ENCODE assay signal across 8 cellular contexts in genomic region chr17:79810138-79811027, GRCh38. TPM values are rescaled to one million over a fixed set of nuclear protein-coding genes. Genes with fewer than 3 reads are reported as not detected.
DNase-seq lines count a peak whose midpoint lies in the region; ATAC-seq and TF ChIP-seq lines count a peak whose summit lies in the region.

No MANE protein-coding gene starts in this region.

- H3K9me3 Mint-ChIP-seq in GM23338 (peaks cover 3% of the 10 kb centered on the region; the same call in 1 of the 3 replicates), type B pancreatic cell (no peaks in the 10 kb centered on the region)

- H4K20me1 ChIP-seq in GM23338 (replicated peaks; ENCODE audit: insufficient read depth) (peaks cover 3% of the 10 kb centered on the region; the same call in 1 of the 2 replicates), Loucy (ENCODE audit: insufficient read depth, low read length, poor library complexity, severe bottlenecking) (no peaks in the 10 kb centered on the region), osteoblast (ENCODE audit: insufficient read depth, low read length) (peaks cover 2% of the 10 kb centered on the region)

- H3K4me2 ChIP-seq in GM23338 (peak overlapping the region; percentile 77), Loucy (ENCODE audit: low read depth, low read length, poor library complexity, severe bottlenecking) (peak overlapping the region; percentile 100), osteoblast (ENCODE audit: insufficient read depth, low read length) (no peak overlapping the region)

- H3K9me2 ChIP-seq in GM23338 (ENCODE audit: insufficient read depth), result no peaks in the 10 kb centered on the region
- H3K9me2 ChIP-seq in Loucy (replicated peaks; ENCODE audit: low read depth, low read length), result no peaks in the 10 kb centered on the region

- H3K36me3 ChIP-seq in GM23338 (ENCODE audit: insufficient read depth) (no peaks in the 10 kb centered on the region), Loucy (ENCODE audit: insufficient read depth, low read length) (no peaks in the 10 kb centered on the region), osteoblast (ENCODE audit: insufficient read depth, low read length) (no peaks in the 10 kb centered on the region)

- H3K27me3 ChIP-seq in GM23338 (ENCODE audit: insufficient read depth), result peaks cover 94% of the 10 kb centered on the region
- no peaks in the 10 kb centered on the region for H3K27me3 ChIP-seq in Loucy (ENCODE audit: insufficient read depth, low read length, poor library complexity, severe bottlenecking)
- peaks cover 90% of the 10 kb centered on the region for H3K27me3 ChIP-seq in osteoblast (ENCODE audit: insufficient read depth, low read length)

- no peaks in the 10 kb centered on the region for H3K36me3 Mint-ChIP-seq in GM23338 (ENCODE audit: low read depth)
- H3K36me3 Mint-ChIP-seq in type B pancreatic cell, result no peaks in the 10 kb centered on the region

- peak overlapping the region; percentile 98 for H3K9ac ChIP-seq in Loucy (ENCODE audit: low read depth, low read length, poor library complexity, severe bottlenecking)

- H3K27ac Mint-ChIP-seq in GM23338 (no peak overlapping the region), type B pancreatic cell (peak overlapping the region; percentile 89)

- H3K9me3 ChIP-seq in Loucy (ENCODE audit: insufficient read depth, low read depth, low read length) (no peaks in the 10 kb centered on the region), osteoblast (ENCODE audit: low read depth, low read length) (no peaks in the 10 kb centered on the region)

- H3K4me1 Mint-ChIP-seq in GM23338 (peaks cover 44% of the 10 kb centered on the region), type B pancreatic cell (ENCODE audit: unreplicated experiment) (peaks cover 11% of the 10 kb centered on the region)

- H2AFZ ChIP-seq in GM23338, result no peak overlapping the region
- peak overlapping the region; percentile 75; the same call in 1 of the 2 replicates for H2AFZ ChIP-seq in Loucy (ENCODE audit: low read length)
- no peak overlapping the region for H2AFZ ChIP-seq in osteoblast (ENCODE audit: low read length)

- peak; percentile 90 for DNase-seq in DMS153 (lab: John Stamatoyannopoulos, UW)
- peak; percentile 89 for DNase-seq in GM23338 (ENCODE audit: low spot score)
- peak; percentile 93 for DNase-seq in RKO (ENCODE audit: low spot score)
- peak; percentile 60 for DNase-seq in activated T-helper 1 cell treated with Interleukin-2 at 50 U/mL for 16 hours (ENCODE audit: low read depth)
- peak; percentile 71 to 84 for DNase-seq in foreskin fibroblast
- DNase-seq in osteoblast (ENCODE audit: insufficient read length, low spot score, missing footprints), result peak; percentile 100
- DNase-seq in type B pancreatic cell (ENCODE audit: extremely low spot score, unreplicated experiment), result peak; percentile 90

- no peak for TF ChIP-seq CTCF in GM23338 (conservative IDR thresholded peaks at IDR 0.05; ENCODE audit: low read depth in 2 of 2)
- no peak for TF ChIP-seq CTCF in Loucy (conservative IDR thresholded peaks at IDR 0.05; ENCODE audit: low read length)
- TF ChIP-seq CTCF in foreskin fibroblast (IDR thresholded peaks at IDR 0.05; ENCODE audit: low read depth, low read length), result no peak
- no peak for TF ChIP-seq CTCF in osteoblast (IDR thresholded peaks at IDR 0.05; ENCODE audit: extremely low read depth, low read depth, low read length)
- no peak for TF ChIP-seq CTCF in type B pancreatic cell (conservative IDR thresholded peaks at IDR 0.05)

- H3K4me3 ChIP-seq in GM23338 (peak overlapping the region; percentile 51), Loucy (ENCODE audit: low read length, poor library complexity, severe bottlenecking) (peak overlapping the region; percentile 80), foreskin fibroblast (ENCODE audit: low read depth in 1 of 2, low read length in 2 of 2) (no peak overlapping the region), osteoblast (ENCODE audit: insufficient read depth, low read length) (no peak overlapping the region)

- peaks cover 42% of the 10 kb centered on the region for H3K4me1 ChIP-seq in GM23338 (ENCODE audit: insufficient read depth)
- H3K4me1 ChIP-seq in Loucy (ENCODE audit: insufficient read depth, low read length, poor library complexity, severe bottlenecking), result peaks cover 46% of the 10 kb centered on the region
- H3K4me1 ChIP-seq in osteoblast (ENCODE audit: insufficient read depth, low read length), result peaks cover 3% of the 10 kb centered on the region

- peaks cover 40% of the 10 kb centered on the region for H3F3A ChIP-seq in GM23338 (replicated peaks; ENCODE audit: low read depth)
- 0 out of 2 replicates have a peak, but pooled peaks cover 6% of the 10 kb centered on the region for H3F3A ChIP-seq in Loucy (ENCODE audit: low read depth)

- peak; percentile 53 for ATAC-seq in GM23338

- H3K4me3 Mint-ChIP-seq in GM23338 (peak overlapping the region; percentile 59), type B pancreatic cell (peak overlapping the region; percentile 87)

- no peak overlapping the region for H3K27ac ChIP-seq in GM23338 (ENCODE audit: low read depth)
- no peak overlapping the region for H3K27ac ChIP-seq in osteoblast (ENCODE audit: low read depth, low read length)

- no peaks in the 10 kb centered on the region for H3K79me2 ChIP-seq in GM23338 (replicated peaks; ENCODE audit: insufficient read depth)
- H3K79me2 ChIP-seq in Loucy (ENCODE audit: insufficient read depth, low read length), result peaks cover 20% of the 10 kb centered on the region; the same call in 1 of the 2 replicates
- H3K79me2 ChIP-seq in osteoblast (ENCODE audit: insufficient read depth, low read length), result no peaks in the 10 kb centered on the region

- peaks cover 91% of the 10 kb centered on the region for H3K27me3 Mint-ChIP-seq in GM23338 (ENCODE audit: insufficient read depth, low read depth, poor library complexity)
- H3K27me3 Mint-ChIP-seq in type B pancreatic cell, result peaks cover 63% of the 10 kb centered on the region

TF ChIP-seq in GM23338, 12 proteins besides CTCF, POLR2A, EP300 and RAD21 (continues in another document):
- TF ChIP-seq JUNB (IDR thresholded peaks at IDR 0.05; ENCODE audit: unreplicated experiment), result no peak
- no peak for TF ChIP-seq STAT1 (IDR thresholded peaks at IDR 0.05; ENCODE audit: unreplicated experiment)
- TF ChIP-seq ETS1 (IDR thresholded peaks at IDR 0.05), result no peak
- TF ChIP-seq ZNF114 (CRISPR knock-in tag; IDR thresholded peaks at IDR 0.05), result no peak

RNA-seq across cellular contexts. Expression of gene CBX8, which starts 13.5 kb away (rescaled TPM):
- total RNA-seq in GM23338 (2014; rRNA removed; shearing (Covaris generic)), result 0.16 and 1.0 TPM in 2 replicates
- 1.1 and 1.3 TPM in 2 replicates for polyA plus RNA-seq in GM23338 (2016; fragmentation: Nextera tagmentation; extraction: Ambion mirVana)
- total RNA-seq in osteoblast (2.4 and 3.3 TPM in 2 replicates), type B pancreatic cell (ENCODE audit: low replicate concordance) (13.3 and 16.0 TPM in 2 replicates)

RNA-seq across cellular contexts. Expression of gene CBX4, which starts 28.9 kb away (rescaled TPM):
- total RNA-seq in GM23338 (2014; rRNA removed; shearing (Covaris generic)), result 4.6 and 5.7 TPM in 2 replicates
- polyA plus RNA-seq in GM23338 (2016; fragmentation: Nextera tagmentation; extraction: Ambion mirVana), result 1.4 TPM in 2 replicates
- total RNA-seq in osteoblast (17.1 and 22.1 TPM in 2 replicates), type B pancreatic cell (ENCODE audit: low replicate concordance) (39.6 and 76.2 TPM in 2 replicates)

RNA-seq across cellular contexts. Expression of gene CBX2, which starts 32.4 kb away (rescaled TPM):
- total RNA-seq in GM23338 (2014; rRNA removed; shearing (Covaris generic)), result 91.1 and 114 TPM in 2 replicates
- 26.6 and 29.2 TPM in 2 replicates for polyA plus RNA-seq in GM23338 (2016; fragmentation: Nextera tagmentation; extraction: Ambion mirVana)
- 0.88 and 1.1 TPM in 2 replicates for total RNA-seq in osteoblast
- total RNA-seq in type B pancreatic cell (ENCODE audit: low replicate concordance), result 21.6 and 72.0 TPM in 2 replicates

Comparison
In these comparisons a context has a peak if more than half of its experiments do, and no peak if none do; other contexts are left out.
1. H3K4me3 ChIP-seq: peak in GM23338 (single experiment) and Loucy (single experiment); none in foreskin fibroblast (0 of 2) and osteoblast (single experiment).
2. RNA of gene CBX2, which starts 32.4 kb away (total RNA-seq): 91.1 to 114 TPM in GM23338 and 21.6 to 72.0 TPM in type B pancreatic cell; 0.88 to 1.1 TPM in osteoblast; every median in the first group is over 10 times any median in the second.
3. Peak in every context shown above with its lines, with median percentiles within 50 percentile points of each other: DNase-seq.